Comparison of ENCODE assay signal across 30 cellular contexts in genomic region chr11:113817162-113817561, GRCh38. TPM values are rescaled to one million over a fixed set of nuclear protein-coding genes. Genes with fewer than 3 reads are reported as not detected.
"Had no signal": no experiment of that assay in that cellular context is flagged by ENCODE, and none has a peak within 500 bp of the region (broad histone marks: within the 10 kb centered on the region; RNA-seq: fewer than 3 reads in every experiment).

No MANE protein-coding gene starts in this region.

- H3K9me3 ChIP-seq: esophagus muscularis mucosa, prostate gland, suprapubic skin, vagina had no signal

- H3K9me3 Mint-ChIP-seq: activated CD4-positive, alpha-beta memory T cell treated with anti-CD3 and anti-CD28 coated beads, Interleukin-2, amount 10 ng/mL, durations not matched to agents 7 days and 5 days; activated naive CD4-positive, alpha-beta T cell treated with anti-CD3 and anti-CD28 coated beads for 36 hours; activated naive CD8-positive, alpha-beta T cell treated with anti-CD3 and anti-CD28 coated beads, Interleukin-2, amount 50 U/mL, for 24 hours; activated T-helper 17 cell treated with anti-CD3 and anti-CD28 coated beads, Interleukin-2, amount 50 U/mL, for 72 hours; dendritic cell treated with granulocyte-macrophage colony-stimulating factor and Interleukin-4, amounts not matched to agents 40 ng/mL and 50 ng/mL, for 4 days; neural crest cell; stimulated activated naive CD8-positive, alpha-beta T cell treated with anti-CD3 and anti-CD28 coated beads, Interleukin-15, amount 100 ng/mL, for 72 hours; T-cell had no signal

- H3K27ac Mint-ChIP-seq: activated CD4-positive, alpha-beta memory T cell treated with anti-CD3 and anti-CD28 coated beads, Interleukin-2, amount 10 ng/mL, durations not matched to agents 7 days and 5 days; activated CD8-positive, alpha-beta memory T cell treated with anti-CD3 and anti-CD28 coated beads, Interleukin-2, amount 10 ng/mL, durations not matched to agents 7 days and 5 days; activated naive CD4-positive, alpha-beta T cell treated with anti-CD3 and anti-CD28 coated beads for 36 hours; activated naive CD8-positive, alpha-beta T cell treated with anti-CD3 and anti-CD28 coated beads, Interleukin-2, amount 50 U/mL, for 24 hours; activated T-helper 17 cell treated with anti-CD3 and anti-CD28 coated beads, Interleukin-2, amount 50 U/mL, for 72 hours; dendritic cell treated with granulocyte-macrophage colony-stimulating factor and Interleukin-4, amounts not matched to agents 40 ng/mL and 50 ng/mL, for 4 days; stimulated activated naive CD8-positive, alpha-beta T cell treated with anti-CD3 and anti-CD28 coated beads, Interleukin-15, amount 100 ng/mL, for 72 hours; T-cell had no signal

- H3K4me1 Mint-ChIP-seq: activated CD4-positive, alpha-beta memory T cell treated with anti-CD3 and anti-CD28 coated beads, Interleukin-2, amount 10 ng/mL, durations not matched to agents 7 days and 5 days; activated CD8-positive, alpha-beta memory T cell treated with anti-CD3 and anti-CD28 coated beads, Interleukin-2, amount 10 ng/mL, durations not matched to agents 7 days and 5 days; activated naive CD8-positive, alpha-beta T cell treated with anti-CD3 and anti-CD28 coated beads, Interleukin-2, amount 50 U/mL, for 24 hours; activated T-helper 17 cell treated with anti-CD3 and anti-CD28 coated beads, Interleukin-2, amount 50 U/mL, for 72 hours; stimulated activated naive CD8-positive, alpha-beta T cell treated with anti-CD3 and anti-CD28 coated beads, Interleukin-15, amount 100 ng/mL, for 72 hours; T-cell had no signal

- DNase-seq: activated CD4-positive, alpha-beta memory T cell treated with anti-CD3 and anti-CD28 coated beads, Interleukin-2, amount 10 ng/mL, durations not matched to agents 7 days and 5 days; activated CD4-positive, alpha-beta T cell treated with anti-CD3 and anti-CD28 coated beads for 48 hours; activated CD4-positive, CD25-positive, alpha-beta regulatory T cell; activated CD8-positive, alpha-beta memory T cell treated with anti-CD3 and anti-CD28 coated beads, Interleukin-2, amount 10 ng/mL, durations not matched to agents 7 days and 5 days; activated naive CD4-positive, alpha-beta T cell treated with anti-CD3 and anti-CD28 coated beads for 36 hours; activated naive CD8-positive, alpha-beta T cell treated with anti-CD3 and anti-CD28 coated beads, Interleukin-2, amount 50 U/mL, for 24 hours; activated T-cell treated with anti-CD3 and anti-CD28 coated beads, Interleukin-2, amount 50 U/mL, for 1 hour; aorta; effector CD8-positive, alpha-beta T cell; glutamatergic neuron; hypothalamus; midbrain; right cardiac atrium; stimulated activated CD4-positive, alpha-beta T cell treated with anti-CD3 and anti-CD28 coated beads, Interleukin-2, amount 100 ng/mL, for 48 hours; stimulated activated naive CD8-positive, alpha-beta T cell treated with anti-CD3 and anti-CD28 coated beads, Interleukin-15, amount 100 ng/mL, for 72 hours; T-cell had no signal

- H3K27me3 ChIP-seq: esophagus muscularis mucosa, suprapubic skin, vagina had no signal

- H3K4me3 ChIP-seq: esophagus muscularis mucosa, lung, prostate gland, skin epidermis, suprapubic skin, vagina had no signal

- H3K4me1 ChIP-seq: esophagus muscularis mucosa, prostate gland, suprapubic skin, vagina had no signal

- H3K27me3 Mint-ChIP-seq: activated CD4-positive, alpha-beta memory T cell treated with anti-CD3 and anti-CD28 coated beads, Interleukin-2, amount 10 ng/mL, durations not matched to agents 7 days and 5 days; activated CD8-positive, alpha-beta memory T cell treated with anti-CD3 and anti-CD28 coated beads, Interleukin-2, amount 10 ng/mL, durations not matched to agents 7 days and 5 days; activated naive CD8-positive, alpha-beta T cell treated with anti-CD3 and anti-CD28 coated beads, Interleukin-2, amount 50 U/mL, for 24 hours; activated T-helper 17 cell treated with anti-CD3 and anti-CD28 coated beads, Interleukin-2, amount 50 U/mL, for 72 hours; dendritic cell treated with granulocyte-macrophage colony-stimulating factor and Interleukin-4, amounts not matched to agents 40 ng/mL and 50 ng/mL, for 4 days; stimulated activated naive CD8-positive, alpha-beta T cell treated with anti-CD3 and anti-CD28 coated beads, Interleukin-15, amount 100 ng/mL, for 72 hours; T-cell had no signal

- H3K27ac ChIP-seq: esophagus muscularis mucosa, prostate gland, skin epidermis, suprapubic skin, vagina had no signal

- H3K4me3 Mint-ChIP-seq: activated CD4-positive, alpha-beta memory T cell treated with anti-CD3 and anti-CD28 coated beads, Interleukin-2, amount 10 ng/mL, durations not matched to agents 7 days and 5 days; activated CD8-positive, alpha-beta memory T cell treated with anti-CD3 and anti-CD28 coated beads, Interleukin-2, amount 10 ng/mL, durations not matched to agents 7 days and 5 days; activated naive CD4-positive, alpha-beta T cell treated with anti-CD3 and anti-CD28 coated beads for 36 hours; activated naive CD8-positive, alpha-beta T cell treated with anti-CD3 and anti-CD28 coated beads, Interleukin-2, amount 50 U/mL, for 24 hours; activated T-helper 17 cell treated with anti-CD3 and anti-CD28 coated beads, Interleukin-2, amount 50 U/mL, for 72 hours; dendritic cell treated with granulocyte-macrophage colony-stimulating factor and Interleukin-4, amounts not matched to agents 40 ng/mL and 50 ng/mL, for 4 days; neural crest cell; stimulated activated naive CD8-positive, alpha-beta T cell treated with anti-CD3 and anti-CD28 coated beads, Interleukin-15, amount 100 ng/mL, for 72 hours; T-cell had no signal

- ATAC-seq: activated CD8-positive, alpha-beta memory T cell treated with anti-CD3 and anti-CD28 coated beads, Interleukin-2, amount 10 ng/mL, durations not matched to agents 7 days and 5 days; activated naive CD8-positive, alpha-beta T cell treated with anti-CD3 and anti-CD28 coated beads, Interleukin-2, amount 50 U/mL, for 24 hours; activated T-helper 17 cell treated with anti-CD3 and anti-CD28 coated beads, Interleukin-2, amount 50 U/mL, for 72 hours; right cardiac atrium; stimulated activated naive CD8-positive, alpha-beta T cell treated with anti-CD3 and anti-CD28 coated beads, Interleukin-15, amount 100 ng/mL, for 72 hours; T-cell had no signal

RNA-seq across cellular contexts. Expression of gene CLDN25, which starts 37.6 kb away (rescaled TPM):
- total RNA-seq: activated CD4-positive, alpha-beta memory T cell treated with anti-CD3 and anti-CD28 coated beads, Interleukin-2, amount 10 ng/mL, durations not matched to agents 7 days and 5 days; activated CD8-positive, alpha-beta memory T cell treated with anti-CD3 and anti-CD28 coated beads, Interleukin-2, amount 10 ng/mL, durations not matched to agents 7 days and 5 days; activated naive CD4-positive, alpha-beta T cell treated with anti-CD3 and anti-CD28 coated beads for 36 hours; activated T-helper 17 cell treated with anti-CD3 and anti-CD28 coated beads, Interleukin-2, amount 50 U/mL, for 72 hours; aorta; bronchial epithelial cell; cerebellum; endothelial cell of umbilical vein; esophagus muscularis mucosa; lung; neural crest cell; osteoblast; prostate gland; right cardiac atrium; T-cell; vagina had no signal
- polyA plus RNA-seq: aorta, endothelial cell of umbilical vein, keratinocyte, lung, right cardiac atrium had no signal
